Comparison of ENCODE assay signal across 9 cellular contexts in genomic region chr2:118835739-118836410, GRCh38. TPM values are rescaled to one million over a fixed set of nuclear protein-coding genes. Genes with fewer than 3 reads are reported as not detected.
DNase-seq lines count a peak whose midpoint lies in the region; ATAC-seq, FAIRE-seq and TF ChIP-seq lines count a peak whose summit lies in the region.
"Had no signal": no experiment of that assay in that cellular context is flagged by ENCODE, and none has a peak within 500 bp of the region (broad histone marks: within the 10 kb centered on the region; RNA-seq: fewer than 3 reads in every experiment).

No MANE protein-coding gene starts in this region.

- H3K4me3 ChIP-seq in AG10803 (ENCODE audit: low read length) (peak overlapping the region; percentile 64), MG63 (peak overlapping the region; percentile 54), endothelial cell of umbilical vein (replicated peaks in 1 of 3; ENCODE audit: insufficient read depth in 1 of 3, low read depth in 1 of 3, low read length in 3 of 3) (no peak overlapping the region), neural progenitor cell (peak overlapping the region; percentile 55)
- H3K4me3 ChIP-seq: SK-N-MC had no signal

- H2AFZ ChIP-seq in endothelial cell of umbilical vein (ENCODE audit: low read depth, low read length) (no peak overlapping the region), neural progenitor cell (replicated peaks) (peak overlapping the region; percentile 89)

- peaks cover 82% of the 10 kb centered on the region for H3K27me3 Mint-ChIP-seq in neural progenitor cell (ENCODE audit: insufficient read depth, low read depth)

- H3K36me3 ChIP-seq in MG63 (peaks cover 30% of the 10 kb centered on the region), endothelial cell of umbilical vein (ENCODE audit: control insufficient read depth in 2 of 2, extremely low read depth in 1 of 2, insufficient read depth in 2 of 2, low read length in 2 of 2) (no peaks in the 10 kb centered on the region), neural progenitor cell (no peaks in the 10 kb centered on the region)

- peak overlapping the region; percentile 86 for H3K4me3 Mint-ChIP-seq in neural progenitor cell

- no peaks in the 10 kb centered on the region for H3K9me3 Mint-ChIP-seq in neural progenitor cell

- no peak overlapping the region for H3K9ac ChIP-seq in endothelial cell of umbilical vein (replicated peaks; ENCODE audit: extremely low read depth, insufficient read depth, low read length)
- no peak overlapping the region for H3K9ac ChIP-seq in neural progenitor cell

- H3K27ac Mint-ChIP-seq in neural progenitor cell, result no peak overlapping the region

- H3K4me2 ChIP-seq in endothelial cell of umbilical vein (ENCODE audit: insufficient read depth, low read length) (no peak overlapping the region), neural progenitor cell (peak overlapping the region; percentile 95)

- no peaks in the 10 kb centered on the region for H3K4me1 ChIP-seq in endothelial cell of umbilical vein (ENCODE audit: control insufficient read depth, extremely low read depth, insufficient read depth, low read length)
- H3K4me1 ChIP-seq in neural progenitor cell, result peaks cover 23% of the 10 kb centered on the region

- no peaks in the 10 kb centered on the region for H3K79me2 ChIP-seq in endothelial cell of umbilical vein (ENCODE audit: control insufficient read depth, insufficient read depth, low read length)
- H3K79me2 ChIP-seq in neural progenitor cell (ENCODE audit: low read depth), result no peaks in the 10 kb centered on the region

- DNase-seq in AG10803 (ENCODE audit: low read depth), result no peak
- DNase-seq in MG63, result peak; percentile 63
- DNase-seq in endothelial cell of umbilical vein (ENCODE audit: low read depth, low spot score), result no peak
- DNase-seq in neural progenitor cell (ENCODE audit: low spot score), result peak; percentile 70
- DNase-seq in OCI-M2 (lab: John Stamatoyannopoulos, UW; ENCODE audit: unreplicated experiment), result no peak

- H3K9me1 ChIP-seq in endothelial cell of umbilical vein (replicated peaks; ENCODE audit: control insufficient read depth, extremely low read depth, insufficient read depth, low read length), result no peaks in the 10 kb centered on the region

- H3F3A ChIP-seq in neural progenitor cell (ENCODE audit: low read depth), result no peaks in the 10 kb centered on the region

- no peak for FAIRE-seq in endothelial cell of umbilical vein (lab: Jason Lieb, UNC)

- H4K20me1 ChIP-seq in endothelial cell of umbilical vein (replicated peaks; ENCODE audit: control insufficient read depth, extremely low read depth, insufficient read depth, low read length) (no peaks in the 10 kb centered on the region), neural progenitor cell (ENCODE audit: low read depth) (peaks cover 100% of the 10 kb centered on the region)

- ATAC-seq in activated CD4-positive, CD25-positive, alpha-beta regulatory T cell treated with anti-CD3 and anti-CD28 coated beads, Interleukin-2, amount 50 U/mL, for 24 hours, result no peak
- no peak for ATAC-seq in HG03280 (IDR thresholded peaks at IDR 0.05; ENCODE audit: unreplicated experiment)
- no peak for ATAC-seq in GM18519 (IDR thresholded peaks at IDR 0.05; ENCODE audit: low FRiP score, unreplicated experiment)

- TF ChIP-seq CTCF in AG10803 (conservative IDR thresholded peaks at IDR 0.05; ENCODE audit: low read length) (no peak), endothelial cell of umbilical vein (IDR thresholded peaks at IDR 0.05; ENCODE audit: extremely low read depth in 1 of 2, insufficient read depth in 1 of 2, low read depth in 1 of 2, low read length in 2 of 2) (no peak), neural progenitor cell (IDR thresholded peaks at IDR 0.05) (no peak)

- H3K36me3 Mint-ChIP-seq in neural progenitor cell, result peaks cover 5% of the 10 kb centered on the region

- no TSS peak for BruUV-seq in endothelial cell of umbilical vein (replicated peaks; lab: Mats Ljungman, UMichigan)

- dilution Hi-C loops in endothelial cell of umbilical vein (cut with MboI; ENCODE audit: extremely low pct_ligation_motif_present, low sequenced_read_pairs), result no loop called here

- H3K9me3 ChIP-seq in MG63, result no peaks in the 10 kb centered on the region
- H3K9me3 ChIP-seq in endothelial cell of umbilical vein (replicated peaks; ENCODE audit: control insufficient read depth, insufficient read depth, low read length), result no peaks in the 10 kb centered on the region
- H3K9me3 ChIP-seq in neural progenitor cell (ENCODE audit: low read depth), result no peaks in the 10 kb centered on the region

- intact Hi-C loops in endothelial cell of umbilical vein (cut with micrococcal nuclease), result no loop called here

- TF ChIP-seq POLR2A in endothelial cell of umbilical vein (IDR thresholded peaks at IDR 0.05; ENCODE audit: low read depth, low read length), result no peak

- H3K27ac ChIP-seq in endothelial cell of umbilical vein (ENCODE audit: insufficient read depth, low read depth, low read length) (no peak overlapping the region), neural progenitor cell (no peak overlapping the region)
- H3K27ac ChIP-seq: SK-N-MC had no signal

- H3K4me1 Mint-ChIP-seq in neural progenitor cell, result peaks cover 44% of the 10 kb centered on the region

- CTCF ChIA-PET in endothelial cell of umbilical vein (lab: Charles Lee), result no interaction called here

- no peaks in the 10 kb centered on the region for H3K27me3 ChIP-seq in MG63
- H3K27me3 ChIP-seq in endothelial cell of umbilical vein (ENCODE audit: control insufficient read depth in 2 of 2, insufficient read depth in 2 of 2, low read length in 2 of 2), result peaks cover 82 to 91% of the 10 kb centered on the region in 2 experiments
- H3K27me3 ChIP-seq in neural progenitor cell, result peaks cover 100% of the 10 kb centered on the region

- POLR2A ChIA-PET in endothelial cell of umbilical vein (lab: Charles Lee), result no interaction called here

TF ChIP-seq in endothelial cell of umbilical vein, 7 proteins besides CTCF, POLR2A, EP300 and RAD21:
- TF ChIP-seq EZH2 (IDR thresholded peaks at IDR 0.05; ENCODE audit: borderline replicate concordance, low read depth, low read length, severe bottlenecking), result peak; percentile 61
- no peak for TF ChIP-seq POLR2AphosphoS5 (IDR thresholded peaks at IDR 0.05; ENCODE audit: insufficient read depth, low read depth, low read length)

RNA-seq across cellular contexts. Expression of gene EN1, which starts 11.6 kb away (rescaled TPM):
- 1.2 and 7.2 TPM in 2 replicates for total RNA-seq in MG63 (2014; rRNA removed; shearing (Covaris generic); ENCODE audit: low replicate concordance)
- total RNA-seq in endothelial cell of umbilical vein (not detected in 2 replicates), neural progenitor cell (ENCODE audit: low replicate concordance) (not detected in 2 replicates)
- not detected in 2 replicates for polyA plus RNA-seq in endothelial cell of umbilical vein
- not detected in 2 replicates for polyA plus RNA-seq in endothelial cell of umbilical vein (2011; cell fraction: cytosol; rRNA removed)
- not detected in 2 replicates for polyA plus RNA-seq in endothelial cell of umbilical vein (2011; cell fraction: nucleus; rRNA removed)
- not detected in 2 replicates for polyA plus RNA-seq in endothelial cell of umbilical vein (2012)
- polyA minus RNA-seq in endothelial cell of umbilical vein, result not detected in 2 replicates
- not detected for polyA minus RNA-seq in endothelial cell of umbilical vein (2011; cell fraction: cytosol; rRNA and poly(A)+ RNA removed)
- polyA minus RNA-seq in endothelial cell of umbilical vein (2011; cell fraction: nucleus; rRNA and poly(A)+ RNA removed), result not detected in 2 replicates

Comparison
In these comparisons a context has a peak if more than half of its experiments do, and no peak if none do; other contexts are left out.
1. DNase-seq: peak in MG63 (single experiment) and neural progenitor cell (single experiment); none in AG10803 (single experiment), endothelial cell of umbilical vein (single experiment) and OCI-M2 (single experiment).
2. H3K4me3 ChIP-seq: peak in AG10803 (single experiment), MG63 (single experiment) and neural progenitor cell (single experiment); none in endothelial cell of umbilical vein (0 of 3).